In the genomic region with DNA sequence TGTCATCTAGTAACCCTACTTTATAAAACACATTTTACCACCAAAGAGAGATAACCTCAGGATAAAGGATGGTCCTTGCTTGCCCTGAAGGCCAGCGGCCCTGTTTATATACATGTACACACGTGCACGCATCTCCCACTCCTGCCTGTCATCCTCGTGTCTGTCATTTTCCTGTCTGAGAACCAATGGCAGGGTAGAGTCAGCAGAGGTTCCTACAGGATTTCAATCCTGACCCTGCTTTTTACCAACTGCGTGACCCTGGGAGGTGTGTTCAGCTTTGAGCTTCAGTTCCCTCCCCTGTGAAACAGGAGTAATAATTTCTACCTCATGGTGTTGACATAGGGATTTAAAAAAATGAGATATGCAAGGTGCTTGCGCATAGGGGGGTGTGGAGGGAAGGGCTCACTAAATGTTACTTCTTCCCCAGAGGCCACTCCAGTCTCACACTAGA, we compare ENCODE assay signal across 1 cellular context.
TF ChIP-seq lines count a peak whose summit lies in the region.

No MANE protein-coding gene starts in this region.

TF ChIP-seq in IMR-90, 13 proteins besides CTCF, POLR2A, EP300 and RAD21:
- TF ChIP-seq MAFK (IDR thresholded peaks at IDR 0.05; ENCODE audit: low read depth, low read length) (no peak), RCOR1 (IDR thresholded peaks at IDR 0.05; ENCODE audit: insufficient replicate concordance, low read length) (no peak), MXI1 (IDR thresholded peaks at IDR 0.05; ENCODE audit: borderline replicate concordance, low read depth, low read length) (no peak)
- TF ChIP-seq, protein P1, sequence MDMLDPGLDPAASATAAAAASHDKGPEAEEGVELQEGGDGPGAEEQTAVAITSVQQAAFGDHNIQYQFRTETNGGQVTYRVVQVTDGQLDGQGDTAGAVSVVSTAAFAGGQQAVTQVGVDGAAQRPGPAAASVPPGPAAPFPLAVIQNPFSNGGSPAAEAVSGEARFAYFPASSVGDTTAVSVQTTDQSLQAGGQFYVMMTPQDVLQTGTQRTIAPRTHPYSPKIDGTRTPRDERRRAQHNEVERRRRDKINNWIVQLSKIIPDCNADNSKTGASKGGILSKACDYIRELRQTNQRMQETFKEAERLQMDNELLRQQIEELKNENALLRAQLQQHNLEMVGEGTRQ (IDR thresholded peaks at IDR 0.05; ENCODE audit: low read depth, low read length) = no peak
- TF ChIP-seq, protein P2, sequence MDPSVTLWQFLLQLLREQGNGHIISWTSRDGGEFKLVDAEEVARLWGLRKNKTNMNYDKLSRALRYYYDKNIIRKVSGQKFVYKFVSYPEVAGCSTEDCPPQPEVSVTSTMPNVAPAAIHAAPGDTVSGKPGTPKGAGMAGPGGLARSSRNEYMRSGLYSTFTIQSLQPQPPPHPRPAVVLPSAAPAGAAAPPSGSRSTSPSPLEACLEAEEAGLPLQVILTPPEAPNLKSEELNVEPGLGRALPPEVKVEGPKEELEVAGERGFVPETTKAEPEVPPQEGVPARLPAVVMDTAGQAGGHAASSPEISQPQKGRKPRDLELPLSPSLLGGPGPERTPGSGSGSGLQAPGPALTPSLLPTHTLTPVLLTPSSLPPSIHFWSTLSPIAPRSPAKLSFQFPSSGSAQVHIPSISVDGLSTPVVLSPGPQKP (IDR thresholded peaks at IDR 0.05; ENCODE audit: borderline replicate concordance, low read depth, low read length) = no peak
